7 cellular contexts compared by ENCODE assay signal in genomic region chr1:35800167-35800889, GRCh38. TPM values are rescaled to one million over a fixed set of nuclear protein-coding genes. Genes with fewer than 3 reads are reported as not detected.
DNase-seq lines count a peak whose midpoint lies in the region; ATAC-seq and TF ChIP-seq lines count a peak whose summit lies in the region.
"Not testable (repeated sequence)": the region's sequence is repeated elsewhere in the genome, so short reads cannot be mapped to it uniquely, and the experiment has no call there.

No MANE protein-coding gene starts in this region.

- CTCF ChIA-PET in naive thymus-derived CD4-positive, alpha-beta T cell (lab: Charles Lee), result not testable (repeated sequence)

- not testable (repeated sequence) for H3K4me3 ChIP-seq in left lung; naive thymus-derived CD4-positive, alpha-beta T cell (ENCODE audit: low read length)

- H3K36me3 ChIP-seq in left lung; naive thymus-derived CD4-positive, alpha-beta T cell (ENCODE audit: control insufficient read depth in 2 of 3, insufficient read depth in 3 of 3, low read length in 3 of 3): not testable (repeated sequence)

- H3K9me3 Mint-ChIP-seq in naive thymus-derived CD4-positive, alpha-beta T cell, result not testable (repeated sequence)

- H3K9me3 ChIP-seq in left lung; naive thymus-derived CD4-positive, alpha-beta T cell (ENCODE audit: control insufficient read depth in 2 of 3, low read length in 3 of 3): not testable (repeated sequence)

- H3K36me3 Mint-ChIP-seq in naive thymus-derived CD4-positive, alpha-beta T cell, result not testable (repeated sequence)

- POLR2A ChIA-PET in naive thymus-derived CD4-positive, alpha-beta T cell (lab: Charles Lee), result not testable (repeated sequence)

- peak; percentile 59 for ATAC-seq in left lung
- ATAC-seq in naive thymus-derived CD4-positive, alpha-beta T cell, result peak; percentile 67

- peak overlapping the region in 1 of 2 donors; percentile 94 for H3K27ac ChIP-seq in left lung
- not testable (repeated sequence) for H3K27ac ChIP-seq in naive thymus-derived CD4-positive, alpha-beta T cell (ENCODE audit: low read depth, low read length)

- H3K4me3 Mint-ChIP-seq in naive thymus-derived CD4-positive, alpha-beta T cell, result not testable (repeated sequence)

- not testable (repeated sequence) for H3K27me3 ChIP-seq in left lung; naive thymus-derived CD4-positive, alpha-beta T cell (ENCODE audit: control insufficient read depth in 2 of 2, insufficient read depth in 2 of 2, low read length in 2 of 2)

- not testable (repeated sequence) for H3K27me3 Mint-ChIP-seq in naive thymus-derived CD4-positive, alpha-beta T cell

- in situ Hi-C loops in KBM-7 (cut with MboI; ENCODE audit: low pct_unique_long_range_greater_than_20kb, low sequenced_read_pairs), result not testable (repeated sequence)

- intact Hi-C loops in left lung (cut with DNase I); naive thymus-derived CD4-positive, alpha-beta T cell (cut with micrococcal nuclease): not testable (repeated sequence)

- peaks cover 0 to 39% of the 10 kb centered on the region in 2 donors for H3K4me1 ChIP-seq in left lung
- H3K4me1 ChIP-seq in naive thymus-derived CD4-positive, alpha-beta T cell (ENCODE audit: control insufficient read depth in 2 of 2, insufficient read depth in 2 of 2, low read length in 2 of 2), result not testable (repeated sequence)

- TF ChIP-seq CTCF in left lung (IDR thresholded peaks at IDR 0.05), result not testable (repeated sequence)

- H3K4me1 Mint-ChIP-seq in naive thymus-derived CD4-positive, alpha-beta T cell, result peaks cover 7 to 15% (median 8%) of the 10 kb centered on the region in 7 donors

- DNase-seq in GDM1 (lab: John Stamatoyannopoulos, UW) (peak; percentile 72), KBM-7 (peak; percentile 82), NOMO-1 treated with DMSO at 0.1 percent for 48 hours (lab: John Stamatoyannopoulos, UW; ENCODE audit: unreplicated experiment) (peak; percentile 99), SKM-1 treated with dmso at 0.1 percent for 144 hours (lab: John Stamatoyannopoulos, UW; ENCODE audit: unreplicated experiment) (peak; percentile 88), amniotic epithelial cell (ENCODE audit: low read depth) (peak; percentile 5)
- not testable (repeated sequence) for DNase-seq in left lung; naive thymus-derived CD4-positive, alpha-beta T cell

- H3K27ac Mint-ChIP-seq in naive thymus-derived CD4-positive, alpha-beta T cell, result not testable (repeated sequence)

RNA-seq across cellular contexts. Expression of gene AGO4, which starts 7.5 kb away (rescaled TPM):
- 10 to 100 TPM; 16.9 to 23.6 TPM for total RNA-seq in left lung
- 10 to 100 TPM; 13.2 to 32.6 (median 17.8) TPM for total RNA-seq in naive thymus-derived CD4-positive, alpha-beta T cell
- polyA plus RNA-seq in naive thymus-derived CD4-positive, alpha-beta T cell, result 1 to 10 TPM; 2.5 to 6.4 TPM

RNA-seq across cellular contexts. Expression of gene CLSPN, which starts 30.6 kb away (rescaled TPM):
- total RNA-seq in left lung, result 10 to 100 TPM in 1 of 2 donors, 1 to 10 TPM in 1; 9.1 to 10.6 TPM
- 10 to 100 TPM in 1 of 5 experiments, 1 to 10 TPM in 1, under 1 TPM in 3; 0.11 to 48.7 (median 0.64) TPM for total RNA-seq in naive thymus-derived CD4-positive, alpha-beta T cell
- not detected for polyA plus RNA-seq in naive thymus-derived CD4-positive, alpha-beta T cell
